ENCODE assay signal across 21 cellular contexts in the genomic region with DNA sequence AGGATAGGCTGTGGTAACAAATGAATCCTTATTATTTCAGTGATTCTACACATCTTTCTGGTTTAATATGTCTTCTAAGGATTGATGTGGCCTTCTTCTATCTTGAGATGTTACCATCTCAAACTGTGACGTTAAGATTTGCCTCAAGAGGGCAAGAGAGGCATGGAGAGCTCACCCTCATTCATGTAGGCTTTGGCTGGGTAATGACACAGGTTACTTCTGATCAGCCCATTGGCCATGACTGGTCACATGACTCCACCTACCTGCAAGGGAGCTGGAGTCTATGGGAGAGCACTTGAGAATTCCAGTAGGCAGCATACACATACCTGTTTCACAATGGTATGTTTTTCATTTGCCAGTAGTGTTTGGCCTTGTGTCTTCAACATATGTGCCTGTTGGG. TPM values are rescaled to one million over a fixed set of nuclear protein-coding genes. Genes with fewer than 3 reads are reported as not detected.
DNase-seq lines count a peak whose midpoint lies in the region; ATAC-seq and TF ChIP-seq lines count a peak whose summit lies in the region.
"Had no signal": no experiment of that assay in that cellular context is flagged by ENCODE, and none has a peak within 500 bp of the region (broad histone marks: within the 10 kb centered on the region; RNA-seq: fewer than 3 reads in every experiment).

No MANE protein-coding gene starts in this region.

- H3K27ac ChIP-seq in foreskin keratinocyte = no peak overlapping the region
- H3K27ac ChIP-seq: 22Rv1 had no signal

- ATAC-seq in SK-N-SH treated with all-trans-retinoic acid at 6 μM for 48 hours = peak; percentile 52; the same call in 1 of the 3 replicates
- ATAC-seq in foreskin keratinocyte = peak; percentile 74
- ATAC-seq: left ventricle myocardium superior had no signal

- DNase-seq in DMS 273 (lab: John Stamatoyannopoulos, UW; ENCODE audit: unreplicated experiment) (peak; percentile 13), DMS 273 treated with DMSO at 0.1 percent for 48 hours (lab: John Stamatoyannopoulos, UW) (no peak), ELF-1 (ENCODE audit: low read depth, low spot score) (peak; percentile 48), foreskin keratinocyte (peak in 1 of 2 donors; percentile 11), hypothalamus (lab: John Stamatoyannopoulos, UW) (no peak), OCI-M1 (lab: John Stamatoyannopoulos, UW) (no peak), GM20000 (ENCODE audit: low spot score) (no peak)
- DNase-seq: activated CD4-positive, alpha-beta T cell treated with anti-CD3 and anti-CD28 coated beads for 1 hour; activated T-cell treated with anti-CD3 and anti-CD28 coated beads, Interleukin-2, amount 50 U/mL, for 24 hours; anterior cingulate cortex; CD4-positive, alpha-beta memory T cell; GF-D8; hippocampal formation; Karpas-422; left ventricle myocardium superior; NCI-H1417 treated with DMSO at 0.1 percent for 48 hours; NCI-H446; stimulated activated CD4-positive, alpha-beta T cell treated with anti-CD3 and anti-CD28 coated beads, Interleukin-15, amount 100 ng/mL, for 24 hours had no signal

- peak; percentile 34 for TF ChIP-seq CTCF in foreskin keratinocyte (conservative IDR thresholded peaks at IDR 0.05)
- no peak for TF ChIP-seq CTCF in GM20000 (IDR thresholded peaks at IDR 0.05; ENCODE audit: extremely low read depth, missing control alignments)

- no peaks in the 10 kb centered on the region for H3K27me3 ChIP-seq in foreskin keratinocyte

- H3K4me1 ChIP-seq in foreskin keratinocyte = no peaks in the 10 kb centered on the region

TF ChIP-seq in SK-N-SH treated with all-trans-retinoic acid at 6 μM for 48 hours, 23 proteins besides CTCF, POLR2A, EP300 and RAD21:
- TF ChIP-seq PATZ1 (CRISPR knock-in tag; IDR thresholded peaks at IDR 0.05; ENCODE audit: borderline replicate concordance) (no peak), GLIS3 (CRISPR knock-in tag; IDR thresholded peaks at IDR 0.05) (no peak), ZFP3 (CRISPR knock-in tag; IDR thresholded peaks at IDR 0.05) (no peak), RARB (CRISPR knock-in tag; IDR thresholded peaks at IDR 0.05) (no peak), CSDC2 (CRISPR knock-in tag; IDR thresholded peaks at IDR 0.05) (no peak), ZNF8 (CRISPR knock-in tag; IDR thresholded peaks at IDR 0.05) (no peak), TOX (CRISPR knock-in tag; IDR thresholded peaks at IDR 0.05; ENCODE audit: borderline replicate concordance) (no peak), ZFP30 (CRISPR knock-in tag; IDR thresholded peaks at IDR 0.05) (no peak)
- TF ChIP-seq, protein P1, sequence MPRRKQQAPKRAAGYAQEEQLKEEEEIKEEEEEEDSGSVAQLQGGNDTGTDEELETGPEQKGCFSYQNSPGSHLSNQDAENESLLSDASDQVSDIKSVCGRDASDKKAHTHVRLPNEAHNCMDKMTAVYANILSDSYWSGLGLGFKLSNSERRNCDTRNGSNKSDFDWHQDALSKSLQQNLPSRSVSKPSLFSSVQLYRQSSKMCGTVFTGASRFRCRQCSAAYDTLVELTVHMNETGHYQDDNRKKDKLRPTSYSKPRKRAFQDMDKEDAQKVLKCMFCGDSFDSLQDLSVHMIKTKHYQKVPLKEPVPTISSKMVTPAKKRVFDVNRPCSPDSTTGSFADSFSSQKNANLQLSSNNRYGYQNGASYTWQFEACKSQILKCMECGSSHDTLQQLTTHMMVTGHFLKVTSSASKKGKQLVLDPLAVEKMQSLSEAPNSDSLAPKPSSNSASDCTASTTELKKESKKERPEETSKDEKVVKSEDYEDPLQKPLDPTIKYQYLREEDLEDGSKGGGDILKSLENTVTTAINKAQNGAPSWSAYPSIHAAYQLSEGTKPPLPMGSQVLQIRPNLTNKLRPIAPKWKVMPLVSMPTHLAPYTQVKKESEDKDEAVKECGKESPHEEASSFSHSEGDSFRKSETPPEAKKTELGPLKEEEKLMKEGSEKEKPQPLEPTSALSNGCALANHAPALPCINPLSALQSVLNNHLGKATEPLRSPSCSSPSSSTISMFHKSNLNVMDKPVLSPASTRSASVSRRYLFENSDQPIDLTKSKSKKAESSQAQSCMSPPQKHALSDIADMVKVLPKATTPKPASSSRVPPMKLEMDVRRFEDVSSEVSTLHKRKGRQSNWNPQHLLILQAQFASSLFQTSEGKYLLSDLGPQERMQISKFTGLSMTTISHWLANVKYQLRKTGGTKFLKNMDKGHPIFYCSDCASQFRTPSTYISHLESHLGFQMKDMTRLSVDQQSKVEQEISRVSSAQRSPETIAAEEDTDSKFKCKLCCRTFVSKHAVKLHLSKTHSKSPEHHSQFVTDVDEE (CRISPR knock-in tag; IDR thresholded peaks at IDR 0.05) = no peak

RNA-seq across cellular contexts. Expression of gene CACHD1, which starts 30.0 kb away (rescaled TPM):
- total RNA-seq in foreskin keratinocyte = 3.9 and 4.0 TPM in 2 replicates
- 0.81 and 0.90 TPM in 2 replicates for polyA plus RNA-seq in foreskin keratinocyte
- total RNA-seq: T-helper 1 cell treated with Interleukin-12 subunit alpha and Interleukin-12 subunit beta and Interleukin-4 antibody, amounts not matched to agents 30 ng/mL and 1 ng/mL, for 36 hours had no signal
- polyA plus RNA-seq: CD4-positive, alpha-beta memory T cell had no signal

Comparison
In these comparisons a context has a peak if more than half of its experiments do, and no peak if none do; other contexts are left out.
1. DNase-seq: peak in DMS 273 (single experiment) and ELF-1 (single experiment); none in DMS 273 treated with DMSO at 0.1 percent for 48 hours (single experiment), hypothalamus (0 of 51), OCI-M1 (single experiment) and GM20000 (single experiment).